In the genomic region with DNA sequence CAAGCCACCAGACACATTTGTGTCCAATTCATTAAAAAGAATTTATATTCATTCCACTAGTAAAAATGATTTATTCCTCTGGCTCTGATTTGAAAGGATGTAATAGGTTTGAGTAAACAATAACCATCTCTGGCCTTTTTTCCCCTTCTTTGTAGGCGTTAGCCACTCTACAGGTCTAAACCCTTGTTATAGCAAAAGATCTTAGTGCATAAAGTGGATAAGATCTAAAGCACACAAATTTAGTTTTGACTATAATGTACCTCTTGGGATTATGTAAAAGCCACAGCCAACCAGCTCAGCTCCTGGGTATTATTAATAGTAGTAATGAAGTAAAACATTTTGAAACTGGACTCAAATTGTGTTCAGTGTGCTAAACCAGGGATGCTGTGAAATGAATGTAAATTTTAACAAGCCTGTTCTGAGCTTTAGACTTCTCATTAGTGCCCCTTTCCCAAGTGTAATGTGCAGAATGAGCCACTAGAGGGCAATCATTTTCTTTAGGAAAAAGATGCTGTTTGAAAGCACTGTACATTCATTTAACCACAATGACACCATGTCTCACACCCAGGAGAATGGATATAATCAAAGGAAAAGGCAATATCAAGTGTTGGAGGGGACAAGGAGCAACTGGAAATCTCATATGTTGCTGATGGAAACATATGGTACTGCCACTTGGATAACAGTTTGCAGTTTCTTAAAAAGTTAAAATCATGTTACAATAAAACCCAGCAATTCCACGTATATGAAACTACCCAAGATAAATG, we compare ENCODE assay signal across 8 cellular contexts.
DNase-seq lines count a peak whose midpoint lies in the region; ATAC-seq and TF ChIP-seq lines count a peak whose summit lies in the region.

No MANE protein-coding gene starts in this region.

- H3K4me1 Mint-ChIP-seq in activated naive CD4-positive, alpha-beta T cell treated with anti-CD3 and anti-CD28 coated beads for 36 hours (ENCODE audit: low read depth), result no peaks in the 10 kb centered on the region

- H3K27ac ChIP-seq in colonic mucosa (no peak overlapping the region), left lung (no peak overlapping the region)

- H3K27me3 ChIP-seq in colonic mucosa (no peaks in the 10 kb centered on the region), left lung (no peaks in the 10 kb centered on the region)

- CTCF ChIA-PET in activated naive CD4-positive, alpha-beta T cell treated with anti-CD3 and anti-CD28 coated beads for 36 hours (lab: Charles Lee), result interaction anchor here (0.5 to 4.2 kb wide), 27 partner anchors 10 to 698 kb away, joined by 3 to 29 read pairs (median 4); no protein-coding TSS in a partner anchor

- peak; percentile 62 for ATAC-seq in HG02588 (IDR thresholded peaks at IDR 0.05; ENCODE audit: unreplicated experiment)
- peak; percentile 96 for ATAC-seq in left lung

- H3K27ac Mint-ChIP-seq in activated naive CD4-positive, alpha-beta T cell treated with anti-CD3 and anti-CD28 coated beads for 36 hours, result no peak overlapping the region

- H3K9ac ChIP-seq in colonic mucosa (ENCODE audit: low read depth in 2 of 2, low read length in 2 of 2), result no peak overlapping the region

- H3K4me3 ChIP-seq in colonic mucosa, result no peak overlapping the region
- no peak overlapping the region for H3K4me3 ChIP-seq in left lung

- no peaks in the 10 kb centered on the region for H3K4me1 ChIP-seq in colonic mucosa
- no peaks in the 10 kb centered on the region for H3K4me1 ChIP-seq in left lung

- H3K9me3 ChIP-seq in colonic mucosa (no peaks in the 10 kb centered on the region), left lung (no peaks in the 10 kb centered on the region)

- H3K36me3 Mint-ChIP-seq in activated naive CD4-positive, alpha-beta T cell treated with anti-CD3 and anti-CD28 coated beads for 36 hours (ENCODE audit: low read depth), result no peaks in the 10 kb centered on the region

- peak; percentile 94 for TF ChIP-seq CTCF in colonic mucosa (IDR thresholded peaks at IDR 0.05)
- TF ChIP-seq CTCF in left lung (IDR thresholded peaks at IDR 0.05), result peak; percentile 90 to 94

- H3K27me3 Mint-ChIP-seq in activated naive CD4-positive, alpha-beta T cell treated with anti-CD3 and anti-CD28 coated beads for 36 hours (ENCODE audit: low read depth), result no peaks in the 10 kb centered on the region

- no peaks in the 10 kb centered on the region for H3K9me3 Mint-ChIP-seq in activated naive CD4-positive, alpha-beta T cell treated with anti-CD3 and anti-CD28 coated beads for 36 hours

- peak; percentile 67 for DNase-seq in activated naive CD4-positive, alpha-beta T cell treated with anti-CD3 and anti-CD28 coated beads for 36 hours
- no peak for DNase-seq in activated naive CD4-positive, alpha-beta T cell treated with Interleukin-2 at 50 U/mL for 16 hours
- DNase-seq in NCI-H146 (lab: John Stamatoyannopoulos, UW) (peak; percentile 35), T-helper 1 cell (peak in 4 of 5 donors; percentile 11 to 68 (median 38)), colonic mucosa (peak; percentile 86), left lung (no peak)
- DNase-seq in stimulated activated CD8-positive, alpha-beta memory T cell treated with anti-CD3 and anti-CD28 coated beads, Interleukin-12 subunit alpha, Interleukin-12 subunit beta, amount 100 ng/mL, for 1 hour (ENCODE audit: low read depth), result peak; percentile 36

- H3K4me3 Mint-ChIP-seq in activated naive CD4-positive, alpha-beta T cell treated with anti-CD3 and anti-CD28 coated beads for 36 hours, result no peak overlapping the region

- H3K36me3 ChIP-seq in colonic mucosa, result no peaks in the 10 kb centered on the region
- H3K36me3 ChIP-seq in left lung, result no peaks in the 10 kb centered on the region

- intact Hi-C loops in activated naive CD4-positive, alpha-beta T cell treated with anti-CD3 and anti-CD28 coated beads for 36 hours (cut with micrococcal nuclease), result loop anchor here (1.0 to 2.0 kb wide), 6 partner anchors 70 to 698 kb away; a partner anchor contains a TSS
- intact Hi-C loops in colonic mucosa (cut with DNase I), result loop anchor here (5.0 kb wide), 1 partner anchor 87 kb away; no protein-coding TSS in a partner anchor
- intact Hi-C loops in left lung (cut with DNase I), result loop anchor here in 1 of 2 donors (5.0 to 10.0 kb wide), 2 partner anchors 54 to 87 kb away; no protein-coding TSS in a partner anchor

Comparison
In these comparisons a context has a peak if more than half of its experiments do, and no peak if none do; other contexts are left out.
1. DNase-seq: peak in activated naive CD4-positive, alpha-beta T cell treated with anti-CD3 and anti-CD28 coated beads for 36 hours (single experiment), NCI-H146 (single experiment), T-helper 1 cell (4 of 5), colonic mucosa (single experiment) and stimulated activated CD8-positive, alpha-beta memory T cell treated with anti-CD3 and anti-CD28 coated beads, Interleukin-12 subunit alpha, Interleukin-12 subunit beta, amount 100 ng/mL, for 1 hour (single experiment); none in activated naive CD4-positive, alpha-beta T cell treated with Interleukin-2 at 50 U/mL for 16 hours (single experiment) and left lung (0 of 2).